Comparison of ENCODE assay signal across 13 cellular contexts in genomic region chr2:100242416-100242815, GRCh38.
DNase-seq lines count a peak whose midpoint lies in the region; ATAC-seq and TF ChIP-seq lines count a peak whose summit lies in the region.
"Had no signal": no experiment of that assay in that cellular context is flagged by ENCODE, and none has a peak within 500 bp of the region (broad histone marks: within the 10 kb centered on the region; RNA-seq: fewer than 3 reads in every experiment).

No MANE protein-coding gene starts in this region.

- intact Hi-C loops in dendritic cell treated with granulocyte-macrophage colony-stimulating factor and Interleukin-4, amounts not matched to agents 40 ng/mL and 50 ng/mL, for 4 days (cut with micrococcal nuclease), result loop anchor here (5.0 to 10.0 kb wide), 2 partner anchors 418 to 515 kb away; no protein-coding TSS in a partner anchor

- no peak overlapping the region for H3K4me3 ChIP-seq in NB4 (ENCODE audit: low read depth, low read length)
- H3K4me3 ChIP-seq: dorsolateral prefrontal cortex, gastroesophageal sphincter, vagina had no signal

- DNase-seq in ELF-1 (ENCODE audit: low read depth, low spot score), result peak; percentile 17
- DNase-seq in NB4 (ENCODE audit: low read depth), result peak; percentile 18
- peak; percentile 81 for DNase-seq in osteocyte (ENCODE audit: extremely low spot score, unreplicated experiment)
- no peak for DNase-seq in effector CD4-positive, alpha-beta T cell
- DNase-seq in OCI-M1 (lab: John Stamatoyannopoulos, UW), result no peak
- no peak for DNase-seq in COLO668 (lab: John Stamatoyannopoulos, UW; ENCODE audit: unreplicated experiment)

- TF ChIP-seq POLR2A in NB4 (IDR thresholded peaks at IDR 0.05; ENCODE audit: extremely low read depth, insufficient read length), result no peak

- H3K9me3 Mint-ChIP-seq in dendritic cell treated with granulocyte-macrophage colony-stimulating factor and Interleukin-4, amounts not matched to agents 40 ng/mL and 50 ng/mL, for 4 days, result no peaks in the 10 kb centered on the region
- H3K9me3 Mint-ChIP-seq in osteocyte (ENCODE audit: unreplicated experiment), result no peaks in the 10 kb centered on the region
- H3K9me3 Mint-ChIP-seq: activated naive CD8-positive, alpha-beta T cell treated with anti-CD3 and anti-CD28 coated beads, Interleukin-2, amount 10 ng/mL, durations not matched to agents 7 days and 5 days had no signal

- no peak overlapping the region for H3K4me3 Mint-ChIP-seq in dendritic cell treated with granulocyte-macrophage colony-stimulating factor and Interleukin-4, amounts not matched to agents 40 ng/mL and 50 ng/mL, for 4 days
- H3K4me3 Mint-ChIP-seq in osteocyte (ENCODE audit: unreplicated experiment), result no peak overlapping the region
- H3K4me3 Mint-ChIP-seq: activated naive CD8-positive, alpha-beta T cell treated with anti-CD3 and anti-CD28 coated beads, Interleukin-2, amount 10 ng/mL, durations not matched to agents 7 days and 5 days; T-helper 17 cell had no signal

- no peaks in the 10 kb centered on the region for H3K36me3 Mint-ChIP-seq in dendritic cell treated with granulocyte-macrophage colony-stimulating factor and Interleukin-4, amounts not matched to agents 40 ng/mL and 50 ng/mL, for 4 days (ENCODE audit: low read depth)
- H3K36me3 Mint-ChIP-seq in osteocyte (ENCODE audit: unreplicated experiment), result no peaks in the 10 kb centered on the region
- H3K36me3 Mint-ChIP-seq: activated naive CD8-positive, alpha-beta T cell treated with anti-CD3 and anti-CD28 coated beads, Interleukin-2, amount 10 ng/mL, durations not matched to agents 7 days and 5 days had no signal

- TF ChIP-seq CTCF in NB4 (IDR thresholded peaks at IDR 0.05; ENCODE audit: low read depth, low read length) (no peak), osteocyte (IDR thresholded peaks at IDR 0.05) (no peak)

- H3K27me3 Mint-ChIP-seq in dendritic cell treated with granulocyte-macrophage colony-stimulating factor and Interleukin-4, amounts not matched to agents 40 ng/mL and 50 ng/mL, for 4 days, result peaks cover 4% of the 10 kb centered on the region
- no peaks in the 10 kb centered on the region for H3K27me3 Mint-ChIP-seq in osteocyte (ENCODE audit: unreplicated experiment)
- H3K27me3 Mint-ChIP-seq: activated naive CD8-positive, alpha-beta T cell treated with anti-CD3 and anti-CD28 coated beads, Interleukin-2, amount 10 ng/mL, durations not matched to agents 7 days and 5 days had no signal

- H3K27ac Mint-ChIP-seq in dendritic cell treated with granulocyte-macrophage colony-stimulating factor and Interleukin-4, amounts not matched to agents 40 ng/mL and 50 ng/mL, for 4 days, result peak overlapping the region; percentile 64
- no peak overlapping the region for H3K27ac Mint-ChIP-seq in osteocyte (ENCODE audit: unreplicated experiment)
- H3K27ac Mint-ChIP-seq: activated naive CD8-positive, alpha-beta T cell treated with anti-CD3 and anti-CD28 coated beads, Interleukin-2, amount 10 ng/mL, durations not matched to agents 7 days and 5 days had no signal

- no peak for ATAC-seq in HG03135 (IDR thresholded peaks at IDR 0.05; ENCODE audit: unreplicated experiment)

- H3K4me1 Mint-ChIP-seq in dendritic cell treated with granulocyte-macrophage colony-stimulating factor and Interleukin-4, amounts not matched to agents 40 ng/mL and 50 ng/mL, for 4 days (ENCODE audit: low read depth), result peaks cover 31% of the 10 kb centered on the region
- peaks cover 27% of the 10 kb centered on the region for H3K4me1 Mint-ChIP-seq in osteocyte (ENCODE audit: unreplicated experiment)
- H3K4me1 Mint-ChIP-seq: activated naive CD8-positive, alpha-beta T cell treated with anti-CD3 and anti-CD28 coated beads, Interleukin-2, amount 10 ng/mL, durations not matched to agents 7 days and 5 days had no signal

Comparison
In these comparisons a context has a peak if more than half of its experiments do, and no peak if none do; other contexts are left out.
1. DNase-seq: peak in ELF-1 (single experiment), NB4 (single experiment) and osteocyte (single experiment); none in effector CD4-positive, alpha-beta T cell (single experiment), OCI-M1 (single experiment) and COLO668 (single experiment).